Comparison of ENCODE assay signal across 8 cellular contexts in genomic region chr10:132939957-132940790, GRCh38. TPM values are rescaled to one million over a fixed set of nuclear protein-coding genes. Genes with fewer than 3 reads are reported as not detected.
DNase-seq lines count a peak whose midpoint lies in the region; FAIRE-seq and TF ChIP-seq lines count a peak whose summit lies in the region.

No MANE protein-coding gene starts in this region.

- POLR2A ChIA-PET in RWPE1 (lab: Yijun Ruan, JAX; ENCODE audit: low non-redundant PET) = no interaction called here

- H3K36me3 ChIP-seq in HAP-1 (replicated peaks) = no peaks in the 10 kb centered on the region
- no peaks in the 10 kb centered on the region for H3K36me3 ChIP-seq in colonic mucosa

- H3K27me3 ChIP-seq in HAP-1 (ENCODE audit: low read depth) = no peaks in the 10 kb centered on the region
- peaks cover 24% of the 10 kb centered on the region for H3K27me3 ChIP-seq in colonic mucosa

- in situ Hi-C loops in HAP-1 (cut with MboI; ENCODE audit: low sequenced_read_pairs) = loop anchor here (10.0 kb wide), 1 partner anchor 185 kb away; no protein-coding TSS in a partner anchor

- H3K4me3 ChIP-seq in HAP-1 = no peak overlapping the region
- no peak overlapping the region for H3K4me3 ChIP-seq in colonic mucosa

- DNase-seq in NCI-H82 (lab: John Stamatoyannopoulos, UW) (peak; percentile 20), NCI-H82 treated with DMSO at 0.1 percent for 48 hours (lab: John Stamatoyannopoulos, UW; ENCODE audit: unreplicated experiment) (no peak), HAP-1 (ENCODE audit: low spot score in 2 of 2) (peak; percentile 45 to 82), RWPE1 (ENCODE audit: low spot score) (peak; percentile 50), colonic mucosa (peak; percentile 37), middle frontal gyrus (ENCODE audit: extremely low spot score, low spot score) (peak; percentile 73), urothelium cell line (ENCODE audit: low spot score) (peak; percentile 72), cerebellar nuclear complex (lab: John Stamatoyannopoulos, UW) (no peak)

- TF ChIP-seq CTCF in RWPE1 (conservative IDR thresholded peaks at IDR 0.05; ENCODE audit: low read depth) (peak; percentile 29), colonic mucosa (IDR thresholded peaks at IDR 0.05) (peak; percentile 80)

- no peak overlapping the region for H3K27ac ChIP-seq in RWPE1
- no peak overlapping the region for H3K27ac ChIP-seq in colonic mucosa

- no peak for FAIRE-seq in urothelium cell line (lab: Jason Lieb, UNC)

- CTCF ChIA-PET in RWPE1 (lab: Yijun Ruan, JAX) = interaction anchor here (0.5 to 1.1 kb wide), 9 partner anchors 10 to 285 kb away, joined by 3 to 13 read pairs (median 3); no protein-coding TSS in a partner anchor

- no peaks in the 10 kb centered on the region for H3K4me1 ChIP-seq in HAP-1
- H3K4me1 ChIP-seq in colonic mucosa = no peaks in the 10 kb centered on the region

- H3K9ac ChIP-seq in colonic mucosa (ENCODE audit: low read depth in 2 of 2, low read length in 2 of 2) = no peak overlapping the region

- intact Hi-C loops in colonic mucosa (cut with DNase I) = loop anchor here (2.0 kb wide), 1 partner anchor 185 kb away; no protein-coding TSS in a partner anchor

- H3K9me3 ChIP-seq in HAP-1 (no peaks in the 10 kb centered on the region), colonic mucosa (no peaks in the 10 kb centered on the region)

RNA-seq across cellular contexts. Expression of gene CFAP46, which starts 2.2 kb away (rescaled TPM):
- under 1 TPM in 1 of 2 donors, not detected in 1; 0.13 TPM for total RNA-seq in colonic mucosa

Comparison
In these comparisons a context has a peak if more than half of its experiments do, and no peak if none do; other contexts are left out.
1. DNase-seq: peak in NCI-H82 (single experiment), HAP-1 (2 of 2), RWPE1 (single experiment), colonic mucosa (single experiment), middle frontal gyrus (single experiment) and urothelium cell line (single experiment); none in NCI-H82 treated with DMSO at 0.1 percent for 48 hours (single experiment) and cerebellar nuclear complex (0 of 2).